In genomic region chr2:139876964-139877363, GRCh38 we compare ENCODE assay signal across 28 cellular contexts.
"Had no signal": no experiment of that assay in that cellular context is flagged by ENCODE, and none has a peak within 500 bp of the region (broad histone marks: within the 10 kb centered on the region; RNA-seq: fewer than 3 reads in every experiment).

No MANE protein-coding gene starts in this region.

- H3K27ac Mint-ChIP-seq: naive B cell; naive thymus-derived CD8-positive, alpha-beta T cell; nephron; neural progenitor cell; progenitor cell of endocrine pancreas; stimulated activated effector memory CD8-positive, alpha-beta T cell treated with anti-CD3 and anti-CD28 coated beads, Interleukin-12 subunit alpha, Interleukin-12 subunit beta, amount 100 ng/mL, for 72 hours; stimulated activated naive B cell treated with anti-CD40 and anti-IgM and Interleukin-4, amounts not matched to agents 10 μg/mL and 1 μg/mL and 100 μg/mL, for 72 hours; stimulated activated naive CD8-positive, alpha-beta T cell treated with anti-CD3 and anti-CD28 coated beads, Interleukin-15, Interleukin-2, amounts not matched to agents 100 ng/mL and 50 ng/mL, for 24 hours; type B pancreatic cell had no signal

- H3K4me3 ChIP-seq: neural progenitor cell, ovary, psoas muscle, skin epidermis, stomach, thoracic aorta, thyroid gland, tibial nerve, upper lobe of right lung, uterus had no signal

- ATAC-seq: naive thymus-derived CD8-positive, alpha-beta T cell; psoas muscle; right cardiac atrium; sciatic nerve; stimulated activated effector memory CD8-positive, alpha-beta T cell treated with anti-CD3 and anti-CD28 coated beads, Interleukin-12 subunit alpha, Interleukin-12 subunit beta, amount 100 ng/mL, for 72 hours; stimulated activated naive B cell treated with anti-CD40 and anti-IgM and Interleukin-4, amounts not matched to agents 10 μg/mL and 1 μg/mL and 100 μg/mL, for 72 hours; upper lobe of right lung had no signal

- H3K27ac ChIP-seq: neural progenitor cell, ovary, parathyroid adenoma, psoas muscle, skin epidermis, stomach, thoracic aorta, thyroid gland, tibial nerve, upper lobe of right lung, uterus had no signal

- H3K4me1 Mint-ChIP-seq: naive B cell; naive thymus-derived CD8-positive, alpha-beta T cell; nephron; neural progenitor cell; stimulated activated effector memory CD8-positive, alpha-beta T cell treated with anti-CD3 and anti-CD28 coated beads, Interleukin-12 subunit alpha, Interleukin-12 subunit beta, amount 100 ng/mL, for 72 hours; stimulated activated naive B cell treated with anti-CD40 and anti-IgM and Interleukin-4, amounts not matched to agents 10 μg/mL and 1 μg/mL and 100 μg/mL, for 72 hours had no signal

- H3K4me1 ChIP-seq: neural progenitor cell, parathyroid adenoma, psoas muscle, stomach, thyroid gland, tibial nerve, upper lobe of right lung, uterus had no signal

- H3K27me3 Mint-ChIP-seq: naive B cell; naive thymus-derived CD8-positive, alpha-beta T cell; progenitor cell of endocrine pancreas; stimulated activated naive B cell treated with anti-CD40 and anti-IgM and Interleukin-4, amounts not matched to agents 10 μg/mL and 1 μg/mL and 100 μg/mL, for 72 hours; stimulated activated naive CD8-positive, alpha-beta T cell treated with anti-CD3 and anti-CD28 coated beads, Interleukin-15, Interleukin-2, amounts not matched to agents 100 ng/mL and 50 ng/mL, for 24 hours; type B pancreatic cell had no signal

- H3K36me3 Mint-ChIP-seq: naive B cell; naive thymus-derived CD8-positive, alpha-beta T cell; neural progenitor cell; stimulated activated effector memory CD8-positive, alpha-beta T cell treated with anti-CD3 and anti-CD28 coated beads, Interleukin-12 subunit alpha, Interleukin-12 subunit beta, amount 100 ng/mL, for 72 hours; stimulated activated naive B cell treated with anti-CD40 and anti-IgM and Interleukin-4, amounts not matched to agents 10 μg/mL and 1 μg/mL and 100 μg/mL, for 72 hours; type B pancreatic cell had no signal

- H3K36me3 ChIP-seq: neural progenitor cell, ovary, stomach, thoracic aorta, thyroid gland, tibial nerve, upper lobe of right lung, uterus had no signal

- H3K9me3 Mint-ChIP-seq: nephron, neural progenitor cell had no signal

- H2AFZ ChIP-seq: neural progenitor cell, parathyroid adenoma had no signal

- H3K9me3 ChIP-seq: ovary, psoas muscle, stomach, thoracic aorta, thyroid gland, tibial nerve, upper lobe of right lung, uterus had no signal

- H3K79me2 ChIP-seq: parathyroid adenoma had no signal

- H3K27me3 ChIP-seq: neural progenitor cell, ovary, stomach, thyroid gland, tibial nerve, upper lobe of right lung, uterus had no signal

- DNase-seq: naive B cell; naive thymus-derived CD8-positive, alpha-beta T cell; occipital lobe; ovary; posterior cingulate gyrus; psoas muscle; right cardiac atrium; stimulated activated CD4-positive, alpha-beta T cell treated with anti-CD3 and anti-CD28 coated beads, Interleukin-15, amount 100 ng/mL, for 24 hours; stimulated activated CD4-positive, alpha-beta T cell treated with anti-CD3 and anti-CD28 coated beads, Interleukin-2, amount 100 ng/mL, for 24 hours; stimulated activated CD4-positive, alpha-beta T cell treated with anti-CD3 and anti-CD28 coated beads, Interleukin-2, amount 100 ng/mL, for 48 hours; stimulated activated CD4-positive, alpha-beta T cell treated with anti-CD3 and anti-CD28 coated beads, Interleukin-4, amount 100 ng/mL, for 24 hours; stimulated activated naive B cell treated with anti-CD40 and anti-IgM and Interleukin-4, amounts not matched to agents 10 μg/mL and 1 μg/mL and 100 μg/mL, for 72 hours; stimulated activated naive CD4-positive, alpha-beta T cell treated with Interleukin-2 at 50 U/mL for 16 hours; stomach; thyroid gland; upper lobe of right lung; uterus had no signal

- H3K4me2 ChIP-seq: neural progenitor cell had no signal

- H3K9ac ChIP-seq: neural progenitor cell, parathyroid adenoma had no signal

- H3K4me3 Mint-ChIP-seq: naive B cell; naive thymus-derived CD8-positive, alpha-beta T cell; nephron; neural progenitor cell; stimulated activated effector memory CD8-positive, alpha-beta T cell treated with anti-CD3 and anti-CD28 coated beads, Interleukin-12 subunit alpha, Interleukin-12 subunit beta, amount 100 ng/mL, for 72 hours; stimulated activated naive B cell treated with anti-CD40 and anti-IgM and Interleukin-4, amounts not matched to agents 10 μg/mL and 1 μg/mL and 100 μg/mL, for 72 hours; stimulated activated naive CD8-positive, alpha-beta T cell treated with anti-CD3 and anti-CD28 coated beads, Interleukin-15, Interleukin-2, amounts not matched to agents 100 ng/mL and 50 ng/mL, for 24 hours; type B pancreatic cell had no signal
